9 cellular contexts compared by ENCODE assay signal in genomic region chr12:51392556-51393237, GRCh38. TPM values are rescaled to one million over a fixed set of nuclear protein-coding genes. Genes with fewer than 3 reads are reported as not detected.
A peak's percentile ranks its signal among the peaks of the same experiment; 100 is the strongest.
DNase-seq lines count a peak whose midpoint lies in the region; ATAC-seq and TF ChIP-seq lines count a peak whose summit lies in the region.
"Had no signal": no experiment of that assay in that cellular context is flagged by ENCODE, and none has a peak within 500 bp of the region (broad histone marks: within the 10 kb centered on the region; RNA-seq: fewer than 3 reads in every experiment).

No MANE protein-coding gene starts in this region.

- H3K4me1 Mint-ChIP-seq in T-helper 1 cell treated with Interleukin-12 subunit alpha and Interleukin-12 subunit beta and Interleukin-4 antibody, amounts not matched to agents 30 μg/mL and 1 μg/mL, for 36 hours (ENCODE audit: low read depth), result peaks cover 58% of the 10 kb centered on the region

- no peaks in the 10 kb centered on the region for H3K36me3 ChIP-seq in esophagus muscularis mucosa

- peak overlapping the region; percentile 12 to 67 (median 56) for H3K4me3 ChIP-seq in esophagus muscularis mucosa
- H3K4me3 ChIP-seq in retinal pigment epithelial cell (ENCODE audit: low read length), result peak overlapping the region; percentile 63

- H3K4me1 ChIP-seq in esophagus muscularis mucosa, result peaks cover 13 to 22% (median 18%) of the 10 kb centered on the region in 4 donors

- peak overlapping the region; percentile 87 for H3K27ac Mint-ChIP-seq in T-helper 1 cell treated with Interleukin-12 subunit alpha and Interleukin-12 subunit beta and Interleukin-4 antibody, amounts not matched to agents 30 μg/mL and 1 μg/mL, for 36 hours

- ATAC-seq in GM21619 (IDR thresholded peaks at IDR 0.05; ENCODE audit: unreplicated experiment) (peak; percentile 30), GM21423 (IDR thresholded peaks at IDR 0.05; ENCODE audit: unreplicated experiment) (no peak)

- DNase-seq in EL (peak; percentile 74), esophagus muscularis mucosa (ENCODE audit: extremely low spot score) (no peak), retinal pigment epithelial cell (ENCODE audit: low read depth) (peak; percentile 43), DMS 273 (lab: John Stamatoyannopoulos, UW; ENCODE audit: unreplicated experiment) (no peak), DMS 273 treated with DMSO at 0.1 percent for 48 hours (lab: John Stamatoyannopoulos, UW) (no peak)
- DNase-seq: left cardiac atrium had no signal

- H3K27me3 ChIP-seq in esophagus muscularis mucosa, result peaks cover 0 to 48% (median 18%) of the 10 kb centered on the region in 4 donors

- no peak for TF ChIP-seq CTCF in esophagus muscularis mucosa (IDR thresholded peaks at IDR 0.05)
- no peak for TF ChIP-seq CTCF in retinal pigment epithelial cell (conservative IDR thresholded peaks at IDR 0.05; ENCODE audit: low read depth, low read length)

- no peaks in the 10 kb centered on the region for H3K9me3 ChIP-seq in esophagus muscularis mucosa

- no peaks in the 10 kb centered on the region for H3K9me3 Mint-ChIP-seq in T-helper 1 cell treated with Interleukin-12 subunit alpha and Interleukin-12 subunit beta and Interleukin-4 antibody, amounts not matched to agents 30 μg/mL and 1 μg/mL, for 36 hours

- intact Hi-C loops in esophagus muscularis mucosa (cut with DNase I), result no loop called here

- TF ChIP-seq EP300 in esophagus muscularis mucosa (IDR thresholded peaks at IDR 0.05), result no peak

- WGBS in esophagus muscularis mucosa, result 71% methylated on average over 21 of the region's 22 CpGs

- peaks cover 13% of the 10 kb centered on the region for H3K27me3 Mint-ChIP-seq in T-helper 1 cell treated with Interleukin-12 subunit alpha and Interleukin-12 subunit beta and Interleukin-4 antibody, amounts not matched to agents 30 μg/mL and 1 μg/mL, for 36 hours (ENCODE audit: low read depth)

- no peak for TF ChIP-seq POLR2A in esophagus muscularis mucosa (IDR thresholded peaks at IDR 0.05; ENCODE audit: low read depth)

- H3K4me3 Mint-ChIP-seq in T-helper 1 cell treated with Interleukin-12 subunit alpha and Interleukin-12 subunit beta and Interleukin-4 antibody, amounts not matched to agents 30 μg/mL and 1 μg/mL, for 36 hours, result peak overlapping the region; percentile 77

- H3K27ac ChIP-seq in esophagus muscularis mucosa (replicated peaks in 1 of 4), result no peak overlapping the region

- peaks cover 4% of the 10 kb centered on the region for H3K36me3 Mint-ChIP-seq in T-helper 1 cell treated with Interleukin-12 subunit alpha and Interleukin-12 subunit beta and Interleukin-4 antibody, amounts not matched to agents 30 μg/mL and 1 μg/mL, for 36 hours (ENCODE audit: low read depth)

RNA-seq across cellular contexts. Expression of gene GALNT6, which starts 1.5 kb away (rescaled TPM):
- total RNA-seq in esophagus muscularis mucosa, result 1 to 10 TPM; 1.4 to 5.8 (median 3.1) TPM

RNA-seq across cellular contexts. Expression of gene SLC4A8, which starts 31.9 kb away (rescaled TPM):
- total RNA-seq in esophagus muscularis mucosa, result 1 to 10 TPM in 1 of 4 donors, under 1 TPM in 3; 0.46 to 1.7 (median 0.90) TPM

RNA-seq across cellular contexts. Expression of gene CELA1, which starts 46.2 kb away (rescaled TPM):
- total RNA-seq in esophagus muscularis mucosa, result not detected
- total RNA-seq: left cardiac atrium had no signal

Comparison
In these comparisons a context has a peak if more than half of its experiments do, and no peak if none do; other contexts are left out.
1. DNase-seq: peak in EL (single experiment) and retinal pigment epithelial cell (single experiment); none in esophagus muscularis mucosa (single experiment), DMS 273 (single experiment) and DMS 273 treated with DMSO at 0.1 percent for 48 hours (single experiment).